ENCODE assay signal across 20 cellular contexts in genomic region chr21:30479259-30479658, GRCh38. TPM values are rescaled to one million over a fixed set of nuclear protein-coding genes. Genes with fewer than 3 reads are reported as not detected.
"Had no signal": no experiment of that assay in that cellular context is flagged by ENCODE, and none has a peak within 500 bp of the region (broad histone marks: within the 10 kb centered on the region; RNA-seq: fewer than 3 reads in every experiment).

No MANE protein-coding gene starts in this region.

- H3K9me3 ChIP-seq: suprapubic skin, thyroid gland had no signal

- H3K27me3 ChIP-seq: suprapubic skin, thyroid gland had no signal

- DNase-seq: effector memory CD4-positive, alpha-beta T cell; immature natural killer cell; mammary epithelial cell; naive thymus-derived CD4-positive, alpha-beta T cell; nephron progenitor cell; stimulated activated CD4-positive, alpha-beta T cell treated with anti-CD3 and anti-CD28 coated beads, Interleukin-4, amount 100 ng/mL, for 1 hour; stimulated activated CD8-positive, alpha-beta memory T cell treated with anti-CD3 and anti-CD28 coated beads, Interleukin-4, amount 100 ng/mL, for 48 hours; stimulated activated naive CD8-positive, alpha-beta T cell treated with anti-CD3 and anti-CD28 coated beads, Interleukin-15, Interleukin-2, amounts not matched to agents 100 U/mL and 50 U/mL, for 24 hours; thyroid gland had no signal

- H3K4me3 ChIP-seq: suprapubic skin, thyroid gland had no signal

- ATAC-seq: naive thymus-derived CD4-positive, alpha-beta T cell; stimulated activated effector memory CD8-positive, alpha-beta T cell treated with anti-CD3 and anti-CD28 coated beads, Interleukin-12 subunit alpha, Interleukin-12 subunit beta, amount 100 ng/mL, for 72 hours; stimulated activated naive CD8-positive, alpha-beta T cell treated with anti-CD3 and anti-CD28 coated beads, Interleukin-15, Interleukin-2, amounts not matched to agents 100 U/mL and 50 U/mL, for 24 hours had no signal

- H3K4me1 ChIP-seq: suprapubic skin, thyroid gland had no signal

- H3K36me3 ChIP-seq: suprapubic skin, thyroid gland had no signal

- H3K27ac ChIP-seq: suprapubic skin, thyroid gland had no signal

RNA-seq across cellular contexts. Expression of gene KRTAP19-1, which starts 0.9 kb away (rescaled TPM):
- total RNA-seq: esophagus mucosa; fibroblast of lung; frontal cortex; liver; mammary epithelial cell; mesenteric fat pad; mononuclear cell; naive thymus-derived CD4-positive, alpha-beta T cell; osteoblast; pulmonary artery endothelial cell; thyroid gland had no signal
- polyA plus RNA-seq: fibroblast of lung; immature natural killer cell; liver; mammary epithelial cell; naive thymus-derived CD4-positive, alpha-beta T cell had no signal

RNA-seq across cellular contexts. Expression of gene KRTAP19-2, which starts 8.0 kb away (rescaled TPM):
- total RNA-seq: esophagus mucosa; fibroblast of lung; frontal cortex; liver; mammary epithelial cell; mesenteric fat pad; mononuclear cell; naive thymus-derived CD4-positive, alpha-beta T cell; osteoblast; pulmonary artery endothelial cell; suprapubic skin; thyroid gland had no signal
- polyA plus RNA-seq: fibroblast of lung; immature natural killer cell; keratinocyte; liver; mammary epithelial cell; naive thymus-derived CD4-positive, alpha-beta T cell had no signal

RNA-seq across cellular contexts. Expression of gene KRTAP19-3, which starts 12.6 kb away (rescaled TPM):
- total RNA-seq: esophagus mucosa; fibroblast of lung; frontal cortex; liver; mammary epithelial cell; mesenteric fat pad; mononuclear cell; naive thymus-derived CD4-positive, alpha-beta T cell; osteoblast; pulmonary artery endothelial cell; thyroid gland had no signal
- polyA plus RNA-seq: fibroblast of lung; immature natural killer cell; keratinocyte; liver; mammary epithelial cell; naive thymus-derived CD4-positive, alpha-beta T cell had no signal

RNA-seq across cellular contexts. Expression of gene KRTAP19-4, which starts 17.7 kb away (rescaled TPM):
- total RNA-seq: esophagus mucosa; fibroblast of lung; frontal cortex; liver; mammary epithelial cell; mesenteric fat pad; mononuclear cell; naive thymus-derived CD4-positive, alpha-beta T cell; osteoblast; pulmonary artery endothelial cell; suprapubic skin; thyroid gland had no signal
- polyA plus RNA-seq: fibroblast of lung; immature natural killer cell; keratinocyte; liver; mammary epithelial cell; naive thymus-derived CD4-positive, alpha-beta T cell had no signal

RNA-seq across cellular contexts. Expression of gene KRTAP19-5, which starts 22.7 kb away (rescaled TPM):
- total RNA-seq: esophagus mucosa; fibroblast of lung; frontal cortex; liver; mammary epithelial cell; mesenteric fat pad; mononuclear cell; naive thymus-derived CD4-positive, alpha-beta T cell; osteoblast; pulmonary artery endothelial cell; thyroid gland had no signal
- polyA plus RNA-seq: fibroblast of lung; immature natural killer cell; keratinocyte; liver; mammary epithelial cell; naive thymus-derived CD4-positive, alpha-beta T cell had no signal
